1 cellular context compared by ENCODE assay signal in genomic region chr5:151006704-151007334, GRCh38.
TF ChIP-seq lines count a peak whose summit lies in the region.

No MANE protein-coding gene starts in this region.

TF ChIP-seq in IMR-90, 13 proteins besides CTCF, POLR2A, EP300 and RAD21 (continued from another document):
- TF ChIP-seq FOS (IDR thresholded peaks at IDR 0.05; ENCODE audit: low read depth, low read length) (no peak), ELK1 (IDR thresholded peaks at IDR 0.05; ENCODE audit: borderline replicate concordance, low read depth, low read length) (no peak)
